Comparison of ENCODE assay signal across 24 cellular contexts in the genomic region with DNA sequence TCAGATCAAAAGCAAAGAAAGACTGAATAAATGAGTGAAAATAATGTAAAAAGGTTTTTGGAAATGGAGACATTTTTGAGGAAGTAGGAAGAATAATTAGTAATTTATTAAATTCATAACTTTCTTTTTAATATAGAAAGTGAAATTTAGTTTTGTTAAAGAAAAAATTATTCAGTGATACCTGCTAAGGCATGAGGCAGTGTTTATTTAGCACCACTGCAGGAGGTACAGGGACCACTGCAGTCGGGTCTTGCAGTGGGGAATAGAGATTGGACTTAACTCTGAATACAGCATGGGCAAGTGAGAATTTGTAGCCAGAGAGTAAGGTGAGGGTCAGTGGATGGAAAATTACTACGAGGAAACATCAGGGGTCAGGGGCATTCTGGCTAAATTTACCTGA. TPM values are rescaled to one million over a fixed set of nuclear protein-coding genes. Genes with fewer than 3 reads are reported as not detected.
DNase-seq lines count a peak whose midpoint lies in the region; FAIRE-seq and TF ChIP-seq lines count a peak whose summit lies in the region.
"Had no signal": no experiment of that assay in that cellular context is flagged by ENCODE, and none has a peak within 500 bp of the region (broad histone marks: within the 10 kb centered on the region; RNA-seq: fewer than 3 reads in every experiment).

No MANE protein-coding gene starts in this region.

- no peak overlapping the region; the same call in 1 of the 2 replicates for H3K27ac ChIP-seq in OCI-LY3 (ENCODE audit: low read length)
- H3K27ac ChIP-seq: 22Rv1, GM23248, SK-N-MC had no signal

- BruUV-seq in Caco-2 (replicated peaks; lab: Mats Ljungman, UMichigan): no TSS peak

- H3K27me3 Mint-ChIP-seq in Caco-2 (ENCODE audit: insufficient read depth, unreplicated experiment): no peaks in the 10 kb centered on the region
- H3K27me3 Mint-ChIP-seq: CD8-positive, alpha-beta memory T cell had no signal

- H3K4me3 ChIP-seq in Caco-2 (ENCODE audit: low read depth, low read length) (no peak overlapping the region), OCI-LY3 (ENCODE audit: low read length) (peak overlapping the region; percentile 56)
- H3K4me3 ChIP-seq: GM23248, SK-N-MC had no signal

- TF ChIP-seq CTCF in Caco-2 (IDR thresholded peaks at IDR 0.05; ENCODE audit: insufficient read depth in 1 of 2, low read depth in 1 of 2, low read length in 1 of 2, severe bottlenecking in 1 of 2, unreplicated experiment in 1 of 2) (no peak), OCI-LY3 (IDR thresholded peaks at IDR 0.05; ENCODE audit: low read depth, low read length) (no peak)

- no peaks in the 10 kb centered on the region for H3K79me2 ChIP-seq in OCI-LY3 (ENCODE audit: low read length)

- CTCF ChIA-PET in Caco-2 (lab: Charles Lee): no interaction called here

- intact Hi-C loops in Caco-2 (cut with micrococcal nuclease; ENCODE audit: unreplicated experiment): no loop called here

- H3K4me2 ChIP-seq in OCI-LY3 (ENCODE audit: low read length): peak overlapping the region; percentile 82

- no peaks in the 10 kb centered on the region for H3K27me3 ChIP-seq in Caco-2 (replicated peaks; ENCODE audit: control insufficient read depth, insufficient read depth, low read length)
- no peaks in the 10 kb centered on the region for H3K27me3 ChIP-seq in OCI-LY3 (ENCODE audit: low read depth, low read length)
- H3K27me3 ChIP-seq: BE2C had no signal

- H4K20me1 ChIP-seq in OCI-LY3 (ENCODE audit: insufficient read depth, low read length): no peaks in the 10 kb centered on the region

- FAIRE-seq in GM19239 (lab: Jason Lieb, UNC) (no peak), endometrium (lab: Jason Lieb, UNC) (peak; percentile 8)

- H2AFZ ChIP-seq in OCI-LY3 (ENCODE audit: low read depth, low read length): 0 out of 2 replicates have a peak overlapping the region, but pooled peaks have one; percentile 31
- H2AFZ ChIP-seq: GM23248 had no signal

- no peaks in the 10 kb centered on the region for H3K9me3 Mint-ChIP-seq in Caco-2 (ENCODE audit: unreplicated experiment)
- H3K9me3 Mint-ChIP-seq: CD14-positive monocyte; CD8-positive, alpha-beta memory T cell had no signal

- H3K4me1 Mint-ChIP-seq in Caco-2 (ENCODE audit: low read depth, unreplicated experiment): peaks cover 28% of the 10 kb centered on the region
- H3K4me1 Mint-ChIP-seq: CD8-positive, alpha-beta memory T cell had no signal

- H3K4me1 ChIP-seq in Caco-2: peaks cover 19% of the 10 kb centered on the region; the same call in 1 of the 2 replicates
- peaks cover 17% of the 10 kb centered on the region for H3K4me1 ChIP-seq in OCI-LY3 (ENCODE audit: low read length)

- DNase-seq in Caco-2: no peak
- DNase-seq in GM19239 (ENCODE audit: insufficient read length, low spot score): peak; percentile 12
- DNase-seq in SK-N-DZ (ENCODE audit: low spot score): no peak
- DNase-seq in medulla oblongata (ENCODE audit: extremely low spot score): no peak
- DNase-seq in NOMO-1 treated with dmso at 0.1 percent for 144 hours (lab: John Stamatoyannopoulos, UW; ENCODE audit: unreplicated experiment): no peak
- DNase-seq in cortex of kidney (lab: John Stamatoyannopoulos, UW): no peak
- DNase-seq: BE2C; Calu3; CD8-positive, alpha-beta memory T cell; DND-41; GM23248; H7; KBM-7; MM.1S; NCI-H2029; NCI-H446 treated with DMSO at 0.1 percent for 48 hours; NCI-H526; NK-92 treated with Interleukin-12 subunit alpha and Interleukin-12 subunit beta, amount 100 ng/mL, for 24 hours; SHP77 treated with DMSO at 0.1 percent for 48 hours had no signal

- H3K9ac ChIP-seq in OCI-LY3 (ENCODE audit: low read length): peak overlapping the region; percentile 28
- H3K9ac ChIP-seq: GM23248 had no signal

- H3K4me3 Mint-ChIP-seq in Caco-2 (ENCODE audit: unreplicated experiment): no peak overlapping the region
- H3K4me3 Mint-ChIP-seq: CD14-positive monocyte; CD8-positive, alpha-beta memory T cell had no signal

- peak overlapping the region; percentile 18 for H3K27ac Mint-ChIP-seq in Caco-2 (ENCODE audit: unreplicated experiment)

- no peaks in the 10 kb centered on the region for H3K9me3 ChIP-seq in Caco-2
- H3K9me3 ChIP-seq in OCI-LY3 (ENCODE audit: insufficient read depth, low read length): no peaks in the 10 kb centered on the region
- H3K9me3 ChIP-seq: BE2C had no signal

- H3K36me3 Mint-ChIP-seq in Caco-2 (ENCODE audit: insufficient read depth, unreplicated experiment): peaks cover 23% of the 10 kb centered on the region
- H3K36me3 Mint-ChIP-seq: CD14-positive monocyte; CD8-positive, alpha-beta memory T cell had no signal

- H3K36me3 ChIP-seq in Caco-2 (ENCODE audit: control insufficient read depth, insufficient read depth, low read length): peaks cover 2% of the 10 kb centered on the region; the same call in 1 of the 2 replicates
- no peaks in the 10 kb centered on the region for H3K36me3 ChIP-seq in OCI-LY3 (replicated peaks; ENCODE audit: low read depth, low read length)
- H3K36me3 ChIP-seq: BE2C had no signal

- POLR2A ChIA-PET in Caco-2 (lab: Charles Lee): no interaction called here

RNA-seq across cellular contexts. Expression of a gene that starts 39.9 kb away (rescaled TPM):
- 31.0 and 32.8 TPM in 2 replicates for total RNA-seq in Caco-2 (2022)
- 36.0 and 37.6 TPM in 2 replicates for polyA plus RNA-seq in SK-N-DZ (2014; cell fraction: cytosol; rRNA removed)
- 17.7 and 21.3 TPM in 2 replicates for polyA plus RNA-seq in SK-N-DZ (2014; cell fraction: nucleus; rRNA removed)
